13 cellular contexts compared by ENCODE assay signal in the genomic region with DNA sequence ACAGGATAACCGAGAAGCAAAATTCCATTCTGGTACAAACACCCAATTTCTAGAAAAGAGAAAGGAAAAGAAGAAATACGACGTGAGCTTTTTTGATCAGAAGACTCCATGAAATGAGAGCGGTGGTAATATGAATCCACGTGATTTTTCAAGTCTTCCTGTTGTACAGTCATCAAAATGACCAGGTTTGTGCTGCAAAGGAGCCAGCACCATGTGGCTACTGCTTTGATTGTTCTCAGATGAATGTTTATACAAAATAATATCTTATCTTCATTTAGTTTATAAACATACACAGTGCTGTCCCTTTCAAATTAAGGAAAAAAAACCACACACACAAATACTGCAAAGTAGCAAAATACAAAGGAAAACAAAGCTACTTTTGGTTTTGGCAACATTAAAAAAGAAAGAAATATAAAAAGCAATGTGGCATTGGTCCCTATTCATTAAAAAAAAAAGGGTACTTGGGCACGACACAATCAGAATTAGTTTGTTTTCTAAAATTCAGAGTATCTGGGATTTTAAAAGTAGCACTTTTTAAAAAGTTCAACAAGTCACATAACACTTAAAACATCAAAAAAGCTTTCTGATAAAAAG. TPM values are rescaled to one million over a fixed set of nuclear protein-coding genes. Genes with fewer than 3 reads are reported as not detected.
DNase-seq lines count a peak whose midpoint lies in the region; ATAC-seq and TF ChIP-seq lines count a peak whose summit lies in the region.
"Had no signal": no experiment of that assay in that cellular context is flagged by ENCODE, and none has a peak within 500 bp of the region (broad histone marks: within the 10 kb centered on the region; RNA-seq: fewer than 3 reads in every experiment).

No MANE protein-coding gene starts in this region.

- H3K9me2 ChIP-seq in OCI-LY7 (ENCODE audit: insufficient read depth, low read length), result no peaks in the 10 kb centered on the region

- H4K20me1 ChIP-seq in OCI-LY7 (ENCODE audit: insufficient read depth, low read length), result no peaks in the 10 kb centered on the region

- H3K4me2 ChIP-seq in OCI-LY7 (ENCODE audit: low read length), result no peak overlapping the region

- ATAC-seq in GM18867 (IDR thresholded peaks at IDR 0.05; ENCODE audit: unreplicated experiment) (no peak), GM21360 (IDR thresholded peaks at IDR 0.05; ENCODE audit: unreplicated experiment) (no peak), HG03565 (IDR thresholded peaks at IDR 0.05; ENCODE audit: unreplicated experiment) (no peak)
- ATAC-seq: left cardiac atrium had no signal

- intact Hi-C loops in OCI-LY7 (cut with micrococcal nuclease; ENCODE audit: unreplicated experiment), result no loop called here
- intact Hi-C loops in dorsolateral prefrontal cortex (cut with DNase I), result no loop called here

- peak overlapping the region in 2 of 7 donors; percentile 40 to 44 for H3K4me3 Mint-ChIP-seq in CD8-positive, alpha-beta memory T cell
- no peak overlapping the region for H3K4me3 Mint-ChIP-seq in nephron progenitor cell

- H3K4me1 Mint-ChIP-seq in CD8-positive, alpha-beta memory T cell, result peaks cover 17 to 20% (median 20%) of the 10 kb centered on the region in 3 donors
- peaks cover 14% of the 10 kb centered on the region for H3K4me1 Mint-ChIP-seq in nephron progenitor cell

- no peaks in the 10 kb centered on the region for H3K27me3 Mint-ChIP-seq in CD8-positive, alpha-beta memory T cell
- H3K27me3 Mint-ChIP-seq in nephron progenitor cell (ENCODE audit: low read depth, poor library complexity), result peaks cover 3% of the 10 kb centered on the region

- H3K36me3 ChIP-seq in CD8-positive, alpha-beta memory T cell (ENCODE audit: insufficient read depth, low read length), result no peaks in the 10 kb centered on the region
- peaks cover 86% of the 10 kb centered on the region for H3K36me3 ChIP-seq in OCI-LY7 (ENCODE audit: insufficient read depth, low read length)

- CTCF ChIA-PET in CD8-positive, alpha-beta memory T cell (lab: Charles Lee), result interaction anchor here (0.6 to 4.0 kb wide), 10 partner anchors 9 to 989 kb away, joined by 3 to 38 read pairs (median 4); a partner anchor contains a TSS
- CTCF ChIA-PET in OCI-LY7 (lab: Charles Lee; ENCODE audit: unreplicated experiment), result no interaction called here

- H3K9me3 ChIP-seq in CD8-positive, alpha-beta memory T cell (ENCODE audit: low read length), result no peaks in the 10 kb centered on the region
- no peaks in the 10 kb centered on the region for H3K9me3 ChIP-seq in OCI-LY7 (ENCODE audit: low read length)

- no peak overlapping the region for H3K27ac ChIP-seq in CD8-positive, alpha-beta memory T cell (ENCODE audit: low read depth, low read length)
- H3K27ac ChIP-seq in OCI-LY7 (ENCODE audit: low read depth, low read length, poor library complexity, severe bottlenecking) (peak overlapping the region; percentile 31), dorsolateral prefrontal cortex (peak overlapping the region in 52 of 59 donors; percentile 11 to 95 (median 70))

- peak overlapping the region in 6 of 8 donors; percentile 4 to 86 (median 43) for H3K27ac Mint-ChIP-seq in CD8-positive, alpha-beta memory T cell
- peak overlapping the region; percentile 6 for H3K27ac Mint-ChIP-seq in nephron progenitor cell

- H3K9me3 Mint-ChIP-seq in CD8-positive, alpha-beta memory T cell, result no peaks in the 10 kb centered on the region
- no peaks in the 10 kb centered on the region for H3K9me3 Mint-ChIP-seq in nephron progenitor cell

- no peak for DNase-seq in CD8-positive, alpha-beta memory T cell
- no peak for DNase-seq in OCI-LY7 (ENCODE audit: low spot score)
- DNase-seq in dorsolateral prefrontal cortex, result no peak
- no peak for DNase-seq in nephron progenitor cell
- DNase-seq: cerebellar nuclear complex, foreskin melanocyte, left cardiac atrium, NCI-H1417 treated with DMSO at 0.1 percent for 48 hours, NCI-H526, RPMI8226 had no signal

- H3K4me3 ChIP-seq in CD8-positive, alpha-beta memory T cell (ENCODE audit: low read length), result peak overlapping the region; percentile 1
- H3K4me3 ChIP-seq in OCI-LY7 (ENCODE audit: low read depth, low read length, poor library complexity, severe bottlenecking) (no peak overlapping the region), dorsolateral prefrontal cortex (no peak overlapping the region)

- no TSS peak for BruUV-seq in OCI-LY7 (replicated peaks; lab: Mats Ljungman, UMichigan)

- no peaks in the 10 kb centered on the region for H3K27me3 ChIP-seq in CD8-positive, alpha-beta memory T cell (ENCODE audit: insufficient read depth, low read length, poor library complexity, severe bottlenecking)
- no peaks in the 10 kb centered on the region for H3K27me3 ChIP-seq in dorsolateral prefrontal cortex

- TF ChIP-seq CTCF in OCI-LY7 (conservative IDR thresholded peaks at IDR 0.05; ENCODE audit: low read length) (no peak), dorsolateral prefrontal cortex (IDR thresholded peaks at IDR 0.05 in 54 of 56, conservative IDR thresholded peaks at IDR 0.05 in 2 of 56; ENCODE audit: low read depth in 1 of 56, partially characterized antibody in 56 of 56) (no peak), nephron progenitor cell (IDR thresholded peaks at IDR 0.05) (no peak)

- H3K4me1 ChIP-seq in CD8-positive, alpha-beta memory T cell (ENCODE audit: insufficient read depth, low read length), result peaks cover 15% of the 10 kb centered on the region
- peaks cover 82% of the 10 kb centered on the region for H3K4me1 ChIP-seq in OCI-LY7 (ENCODE audit: insufficient read depth, low read length, poor library complexity, severe bottlenecking)

- POLR2A ChIA-PET in CD8-positive, alpha-beta memory T cell (lab: Charles Lee), result interaction anchor here (1.1 to 1.5 kb wide), 3 partner anchors 10 to 13 kb away, joined by 3 to 5 read pairs (median 3); a partner anchor contains a TSS
- POLR2A ChIA-PET in OCI-LY7 (lab: Charles Lee), result interaction anchor here (0.6 to 4.1 kb wide), 6 partner anchors 11 to 90 kb away, joined by 3 to 38 read pairs (median 4); no protein-coding TSS in a partner anchor

- no peak overlapping the region for H2AFZ ChIP-seq in OCI-LY7 (ENCODE audit: low read length)

- H3K79me2 ChIP-seq in OCI-LY7 (ENCODE audit: insufficient read depth, low read depth, low read length), result peaks cover 16% of the 10 kb centered on the region; the same call in 1 of the 2 replicates

- H3K36me3 Mint-ChIP-seq in CD8-positive, alpha-beta memory T cell, result peaks cover 1 to 15% (median 3%) of the 10 kb centered on the region in 3 donors
- peaks cover 52% of the 10 kb centered on the region for H3K36me3 Mint-ChIP-seq in nephron progenitor cell (ENCODE audit: low read depth)

RNA-seq across cellular contexts. Expression of a gene that starts 13.0 kb away (rescaled TPM):
- total RNA-seq in CD8-positive, alpha-beta memory T cell, result 10 to 100 TPM; 37.0 to 37.7 TPM
- polyA plus RNA-seq in CD8-positive, alpha-beta memory T cell, result 760 TPM
- total RNA-seq in OCI-LY7 (2014; rRNA removed; shearing (Covaris generic)), result 16.9 and 20.0 TPM in 2 replicates
- total RNA-seq in OCI-LY7 (2022) (21.0 and 25.3 TPM in 2 replicates), dorsolateral prefrontal cortex (10 to 100 TPM in 39 of 120 experiments, 1 to 10 TPM in 81; 1.8 to 27.0 (median 7.9) TPM)

RNA-seq across cellular contexts. Expression of a gene that starts 48.8 kb away (rescaled TPM):
- not detected for total RNA-seq in CD8-positive, alpha-beta memory T cell
- 0.66 TPM for polyA plus RNA-seq in CD8-positive, alpha-beta memory T cell
- total RNA-seq in OCI-LY7 (2014; rRNA removed; shearing (Covaris generic)), result not detected in 2 replicates
- not detected in 2 replicates for total RNA-seq in OCI-LY7 (2022)
- total RNA-seq in dorsolateral prefrontal cortex, result 10 to 100 TPM in 35 of 120 experiments, 1 to 10 TPM in 85; 1.3 to 25.3 (median 7.9) TPM
